ENCODE assay signal across 2 cellular contexts in genomic region chr10:32409741-32410140, GRCh38.
TF ChIP-seq lines count a peak whose summit lies in the region.

No MANE protein-coding gene starts in this region.

TF ChIP-seq in IMR-90, 13 proteins besides CTCF, POLR2A, EP300 and RAD21:
- TF ChIP-seq NFE2L2 (IDR thresholded peaks at IDR 0.05; ENCODE audit: low read depth, low read length) (no peak), USF2 (IDR thresholded peaks at IDR 0.05; ENCODE audit: low read depth, low read length) (no peak), ELK1 (IDR thresholded peaks at IDR 0.05; ENCODE audit: borderline replicate concordance, low read depth, low read length) (no peak), SMC3 (IDR thresholded peaks at IDR 0.05; ENCODE audit: low read depth, low read length) (no peak), MAFK (IDR thresholded peaks at IDR 0.05; ENCODE audit: low read depth, low read length) (no peak)
TF ChIP-seq in IMR-90: peak in this region for 0.

TF ChIP-seq in K562, 482 proteins besides CTCF, POLR2A, EP300 and RAD21:
- TF ChIP-seq SMAD2 (IDR thresholded peaks at IDR 0.05; ENCODE audit: low read depth, low read length): no peak
- TF ChIP-seq, protein P1, sequence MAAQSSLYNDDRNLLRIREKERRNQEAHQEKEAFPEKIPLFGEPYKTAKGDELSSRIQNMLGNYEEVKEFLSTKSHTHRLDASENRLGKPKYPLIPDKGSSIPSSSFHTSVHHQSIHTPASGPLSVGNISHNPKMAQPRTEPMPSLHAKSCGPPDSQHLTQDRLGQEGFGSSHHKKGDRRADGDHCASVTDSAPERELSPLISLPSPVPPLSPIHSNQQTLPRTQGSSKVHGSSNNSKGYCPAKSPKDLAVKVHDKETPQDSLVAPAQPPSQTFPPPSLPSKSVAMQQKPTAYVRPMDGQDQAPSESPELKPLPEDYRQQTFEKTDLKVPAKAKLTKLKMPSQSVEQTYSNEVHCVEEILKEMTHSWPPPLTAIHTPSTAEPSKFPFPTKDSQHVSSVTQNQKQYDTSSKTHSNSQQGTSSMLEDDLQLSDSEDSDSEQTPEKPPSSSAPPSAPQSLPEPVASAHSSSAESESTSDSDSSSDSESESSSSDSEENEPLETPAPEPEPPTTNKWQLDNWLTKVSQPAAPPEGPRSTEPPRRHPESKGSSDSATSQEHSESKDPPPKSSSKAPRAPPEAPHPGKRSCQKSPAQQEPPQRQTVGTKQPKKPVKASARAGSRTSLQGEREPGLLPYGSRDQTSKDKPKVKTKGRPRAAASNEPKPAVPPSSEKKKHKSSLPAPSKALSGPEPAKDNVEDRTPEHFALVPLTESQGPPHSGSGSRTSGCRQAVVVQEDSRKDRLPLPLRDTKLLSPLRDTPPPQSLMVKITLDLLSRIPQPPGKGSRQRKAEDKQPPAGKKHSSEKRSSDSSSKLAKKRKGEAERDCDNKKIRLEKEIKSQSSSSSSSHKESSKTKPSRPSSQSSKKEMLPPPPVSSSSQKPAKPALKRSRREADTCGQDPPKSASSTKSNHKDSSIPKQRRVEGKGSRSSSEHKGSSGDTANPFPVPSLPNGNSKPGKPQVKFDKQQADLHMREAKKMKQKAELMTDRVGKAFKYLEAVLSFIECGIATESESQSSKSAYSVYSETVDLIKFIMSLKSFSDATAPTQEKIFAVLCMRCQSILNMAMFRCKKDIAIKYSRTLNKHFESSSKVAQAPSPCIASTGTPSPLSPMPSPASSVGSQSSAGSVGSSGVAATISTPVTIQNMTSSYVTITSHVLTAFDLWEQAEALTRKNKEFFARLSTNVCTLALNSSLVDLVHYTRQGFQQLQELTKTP (IDR thresholded peaks at IDR 0.05; ENCODE audit: low read depth in 1 of 2, partially characterized antibody in 2 of 2): no peak
- TF ChIP-seq DDX20 (tag; IDR thresholded peaks at IDR 0.05; ENCODE audit: low read depth): no peak
- no peak for TF ChIP-seq ADNP (tag; IDR thresholded peaks at IDR 0.05)
- TF ChIP-seq HNRNPL (IDR thresholded peaks at IDR 0.05; ENCODE audit: low read depth, low read length): no peak
- no peak for TF ChIP-seq FUS (optimal IDR thresholded peaks at IDR 0.05; ENCODE audit: low read depth, low read length)
- TF ChIP-seq PRPF4 (IDR thresholded peaks at IDR 0.05; ENCODE audit: insufficient read depth, low read depth, low read length, poor library complexity, severe bottlenecking): no peak
- no peak for TF ChIP-seq SIRT6 (IDR thresholded peaks at IDR 0.05; ENCODE audit: low read depth, low read length)
